ENCODE assay signal across 11 cellular contexts in genomic region chr1:94955767-94956632, GRCh38. TPM values are rescaled to one million over a fixed set of nuclear protein-coding genes. Genes with fewer than 3 reads are reported as not detected.
DNase-seq lines count a peak whose midpoint lies in the region; ATAC-seq and TF ChIP-seq lines count a peak whose summit lies in the region.
"Had no signal": no experiment of that assay in that cellular context is flagged by ENCODE, and none has a peak within 500 bp of the region (broad histone marks: within the 10 kb centered on the region; RNA-seq: fewer than 3 reads in every experiment).

No MANE protein-coding gene starts in this region.

- no peak overlapping the region for H3K4me3 ChIP-seq in body of pancreas
- H3K4me3 ChIP-seq in trophoblast cell (ENCODE audit: low read depth, low read length), result no peak overlapping the region

- no peak overlapping the region for H2AFZ ChIP-seq in trophoblast cell (ENCODE audit: insufficient read depth, low read length, poor library complexity)

- no peak overlapping the region for H3K4ac ChIP-seq in trophoblast cell (ENCODE audit: low read depth, low read length)

- H3K27ac ChIP-seq in body of pancreas (peak overlapping the region in 2 of 4 donors; percentile 22 to 49), trophoblast cell (ENCODE audit: low read depth, low read length) (peak overlapping the region; percentile 40)
- H3K27ac ChIP-seq: KMS-11 had no signal

- no peak overlapping the region for H4K91ac ChIP-seq in trophoblast cell (ENCODE audit: low read depth, low read length)

- DNase-seq in ELF-1 (ENCODE audit: low read depth, low spot score) (peak; percentile 59), body of pancreas (peak in 1 of 4 donors; percentile 26), left cardiac atrium (peak; percentile 49), trophoblast cell (no peak), NCI-H2196 (lab: John Stamatoyannopoulos, UW; ENCODE audit: unreplicated experiment) (no peak), T1000 (lab: John Stamatoyannopoulos, UW) (no peak), germinal center (ENCODE audit: low spot score) (no peak)
- DNase-seq: activated naive CD8-positive, alpha-beta T cell treated with anti-CD3 and anti-CD28 coated beads for 36 hours; NCI-H2107 had no signal

- H3K27me3 ChIP-seq in body of pancreas (no peaks in the 10 kb centered on the region), trophoblast cell (ENCODE audit: insufficient read depth, low read length) (no peaks in the 10 kb centered on the region)

- H3K4me1 ChIP-seq in body of pancreas (peaks cover 19% of the 10 kb centered on the region), trophoblast cell (ENCODE audit: control insufficient read depth in 1 of 2, insufficient read depth in 2 of 2, low read length in 2 of 2) (peaks cover 15 to 25% of the 10 kb centered on the region in 2 experiments)

- ATAC-seq in body of pancreas (peak; percentile 24), left cardiac atrium (peak; percentile 91 to 92), HG02938 (IDR thresholded peaks at IDR 0.05; ENCODE audit: unreplicated experiment) (no peak)

- H3K18ac ChIP-seq in trophoblast cell (ENCODE audit: low read length), result no peak overlapping the region

- H2AK5ac ChIP-seq in trophoblast cell (ENCODE audit: low read length), result no peak overlapping the region

- H3K79me1 ChIP-seq in trophoblast cell (ENCODE audit: low read length), result peaks cover 4% of the 10 kb centered on the region

- 50 to 55% methylated on average over 6 of the region's 6 CpGs for WGBS in body of pancreas, 2 donors
- whole genome bisulfite sequencing in trophoblast cell (ENCODE audit: extremely low coverage, insufficient coverage, insufficient read length), result no CpG with 5 or more reads among the region's 6 CpGs

- no peak overlapping the region for H2BK5ac ChIP-seq in trophoblast cell (ENCODE audit: low read depth, low read length, poor library complexity)

- H3K79me2 ChIP-seq in trophoblast cell (ENCODE audit: control insufficient read depth, insufficient read depth, low read length, poor library complexity), result no peaks in the 10 kb centered on the region

- no peak overlapping the region for H3K23ac ChIP-seq in trophoblast cell (ENCODE audit: low read length)

- H3K36me3 ChIP-seq in body of pancreas (replicated peaks in 1 of 2; ENCODE audit: insufficient read depth in 1 of 2, low read depth in 2 of 2) (no peaks in the 10 kb centered on the region), trophoblast cell (ENCODE audit: control insufficient read depth in 1 of 2, insufficient read depth in 2 of 2, low read length in 2 of 2) (no peaks in the 10 kb centered on the region)

- intact Hi-C loops in body of pancreas (cut with DNase I) (no loop called here), left cardiac atrium (cut with DNase I) (no loop called here)

- no peak for TF ChIP-seq POLR2A in body of pancreas (IDR thresholded peaks at IDR 0.05)

- H2BK120ac ChIP-seq in trophoblast cell (ENCODE audit: insufficient read depth, low read length, poor library complexity), result no peak overlapping the region

- H3K9me3 ChIP-seq in body of pancreas (no peaks in the 10 kb centered on the region), trophoblast cell (ENCODE audit: insufficient read depth, low read depth, low read length) (no peaks in the 10 kb centered on the region)

- H3K9ac ChIP-seq in trophoblast cell (ENCODE audit: low read length), result no peak overlapping the region
- H3K9ac ChIP-seq: KMS-11 had no signal

- peak overlapping the region; percentile 46 for H3K14ac ChIP-seq in trophoblast cell (ENCODE audit: low read length)

- H2BK12ac ChIP-seq in trophoblast cell (ENCODE audit: low read length), result peak overlapping the region; percentile 43

- TF ChIP-seq CTCF in body of pancreas (IDR thresholded peaks at IDR 0.05), result no peak

- no peak overlapping the region for H3K4me2 ChIP-seq in trophoblast cell (ENCODE audit: low read length)
- H3K4me2 ChIP-seq: KMS-11 had no signal

- H4K8ac ChIP-seq in trophoblast cell (ENCODE audit: low read depth, low read length), result peak overlapping the region; percentile 11

- no peak overlapping the region for H4K12ac ChIP-seq in trophoblast cell (ENCODE audit: low read depth, low read length)

RNA-seq across cellular contexts. Expression of gene CNN3, which starts 29.1 kb away (rescaled TPM):
- total RNA-seq in body of pancreas (10 to 100 TPM; 79.4 to 83.1 TPM), left cardiac atrium (100 to 1,000 TPM in 1 of 2 donors, 10 to 100 TPM in 1; 87.7 to 162 TPM)
- 202 and 212 TPM in 2 replicates for polyA plus RNA-seq in trophoblast cell (2013)

Comparison
In these comparisons a context has a peak if more than half of its experiments do, and no peak if none do; other contexts are left out.
1. DNase-seq: peak in ELF-1 (single experiment) and left cardiac atrium (single experiment); none in trophoblast cell (0 of 2), NCI-H2196 (single experiment), T1000 (single experiment) and germinal center (single experiment).